In the genomic region with DNA sequence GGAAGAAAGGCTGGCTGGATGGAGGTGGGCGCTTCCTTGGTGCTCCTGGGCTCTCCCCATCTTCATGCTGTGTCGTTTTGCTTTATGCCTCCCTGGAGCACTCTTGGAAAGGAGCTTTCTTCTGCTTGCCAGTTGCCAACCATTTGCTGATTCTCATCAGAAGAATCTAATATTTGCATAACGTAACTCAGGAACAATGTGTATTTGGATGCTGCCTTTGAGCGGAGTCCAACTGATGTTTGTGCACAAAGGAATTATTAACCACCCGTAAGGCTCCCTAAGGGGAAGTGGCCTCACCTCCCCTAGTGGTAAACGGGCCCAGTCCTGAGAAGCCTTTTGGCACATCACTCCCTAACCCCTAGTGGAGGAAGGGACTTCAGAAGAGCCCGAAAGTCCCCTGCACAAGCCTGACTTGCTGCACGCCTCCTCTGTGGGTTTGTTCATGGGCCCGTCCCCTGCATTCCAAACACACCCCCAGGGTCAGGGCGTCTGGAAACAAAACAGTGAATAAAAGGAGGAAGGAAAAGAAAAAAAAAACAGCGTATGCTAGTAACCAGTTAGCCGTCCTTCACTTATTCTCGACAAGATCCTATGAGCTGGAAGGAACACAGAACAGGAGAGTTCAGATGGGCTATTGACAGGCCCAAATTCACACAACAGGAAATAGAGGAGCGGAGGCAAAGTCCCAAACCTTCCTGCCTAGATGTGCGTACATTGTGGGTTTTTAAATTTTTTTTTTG, we compare ENCODE assay signal across 10 cellular contexts.
DNase-seq lines count a peak whose midpoint lies in the region; ATAC-seq, FAIRE-seq and TF ChIP-seq lines count a peak whose summit lies in the region.
"Had no signal": no experiment of that assay in that cellular context is flagged by ENCODE, and none has a peak within 500 bp of the region (broad histone marks: within the 10 kb centered on the region; RNA-seq: fewer than 3 reads in every experiment).

No MANE protein-coding gene starts in this region.

- H3K9me3 ChIP-seq in pancreas: no peaks in the 10 kb centered on the region
- H3K9me3 ChIP-seq: HAP-1 had no signal

- 50 to 53% methylated on average over 15 of the region's 15 CpGs for WGBS in pancreas, 2 donors

- H3K27ac ChIP-seq in pancreas: peak overlapping the region in 2 of 4 donors; percentile 55 to 62

- no peak for FAIRE-seq in pancreas (lab: Jason Lieb, UNC)

- peak; percentile 60 to 78 (median 70) for ATAC-seq in pancreas
- ATAC-seq in activated CD4-positive, CD25-positive, alpha-beta regulatory T cell treated with anti-CD3 and anti-CD28 coated beads, Interleukin-2, amount 50 U/mL, for 24 hours: no peak

- no peaks in the 10 kb centered on the region for H3K27me3 ChIP-seq in pancreas

- no peak overlapping the region for H3K4me3 ChIP-seq in pancreas
- H3K4me3 ChIP-seq: HAP-1 had no signal

- no peaks in the 10 kb centered on the region for H3K36me3 ChIP-seq in pancreas
- H3K36me3 ChIP-seq: HAP-1 had no signal

- DNase-seq in GM03348 (ENCODE audit: low spot score) (peak; percentile 79), NCI-H1048 (lab: John Stamatoyannopoulos, UW) (peak; percentile 61), fibroblast of peridontal ligament (ENCODE audit: extremely low read depth) (peak; percentile 12), pancreas (peak in 4 of 6 donors; percentile 28 to 58 (median 43)), RKO (ENCODE audit: low spot score) (no peak), NCI-H345 treated with DMSO at 0.1 percent for 48 hours (lab: John Stamatoyannopoulos, UW; ENCODE audit: unreplicated experiment) (no peak), NCI-H146 treated with DMSO at 0.1 percent for 48 hours (lab: John Stamatoyannopoulos, UW; ENCODE audit: unreplicated experiment) (no peak)
- DNase-seq: RPMI8226 had no signal

- peak in 2 of 4 donors; percentile 8 to 24 for TF ChIP-seq CTCF in pancreas (IDR thresholded peaks at IDR 0.05)

- H3K4me1 ChIP-seq in pancreas: peaks cover 0 to 12% (median 0%) of the 10 kb centered on the region in 3 donors
- H3K4me1 ChIP-seq: HAP-1 had no signal

- intact Hi-C loops in pancreas (cut with DNase I): loop anchor here in 2 of 3 donors (10.0 kb wide), 1 partner anchor 639 kb away; no protein-coding TSS in a partner anchor

Comparison
In these comparisons a context has a peak if more than half of its experiments do, and no peak if none do; other contexts are left out.
1. DNase-seq: peak in GM03348 (single experiment), NCI-H1048 (single experiment), fibroblast of peridontal ligament (single experiment) and pancreas (4 of 6); none in RKO (single experiment), NCI-H345 treated with DMSO at 0.1 percent for 48 hours (single experiment) and NCI-H146 treated with DMSO at 0.1 percent for 48 hours (single experiment).
2. ATAC-seq: peak in pancreas (4 of 4); none in activated CD4-positive, CD25-positive, alpha-beta regulatory T cell treated with anti-CD3 and anti-CD28 coated beads, Interleukin-2, amount 50 U/mL, for 24 hours (0 of 2).